ENCODE assay signal across 1 cellular context in the genomic region with DNA sequence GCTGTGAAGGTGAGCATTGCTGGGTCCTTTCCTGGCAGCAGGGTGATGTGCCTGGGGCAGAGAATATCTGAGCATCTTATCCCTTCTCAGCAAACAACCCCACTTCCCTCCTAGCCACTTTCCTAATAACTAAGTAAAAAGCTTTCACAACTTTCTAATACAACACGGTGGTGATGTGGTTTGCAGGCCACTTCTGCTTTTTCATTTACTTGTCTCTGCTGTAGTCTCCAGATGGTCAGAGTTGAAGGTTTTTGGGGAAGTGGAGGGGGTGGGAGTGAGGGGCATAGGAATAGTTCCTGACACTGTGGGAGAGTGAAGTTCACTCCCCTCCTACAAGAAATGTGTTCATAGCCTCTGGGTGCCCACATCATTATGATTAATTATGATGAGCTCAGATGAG.
TF ChIP-seq lines count a peak whose summit lies in the region.

No MANE protein-coding gene starts in this region.

TF ChIP-seq in GM12878, 131 proteins besides CTCF, POLR2A, EP300 and RAD21 (continued from another document):
- TF ChIP-seq, protein P1, sequence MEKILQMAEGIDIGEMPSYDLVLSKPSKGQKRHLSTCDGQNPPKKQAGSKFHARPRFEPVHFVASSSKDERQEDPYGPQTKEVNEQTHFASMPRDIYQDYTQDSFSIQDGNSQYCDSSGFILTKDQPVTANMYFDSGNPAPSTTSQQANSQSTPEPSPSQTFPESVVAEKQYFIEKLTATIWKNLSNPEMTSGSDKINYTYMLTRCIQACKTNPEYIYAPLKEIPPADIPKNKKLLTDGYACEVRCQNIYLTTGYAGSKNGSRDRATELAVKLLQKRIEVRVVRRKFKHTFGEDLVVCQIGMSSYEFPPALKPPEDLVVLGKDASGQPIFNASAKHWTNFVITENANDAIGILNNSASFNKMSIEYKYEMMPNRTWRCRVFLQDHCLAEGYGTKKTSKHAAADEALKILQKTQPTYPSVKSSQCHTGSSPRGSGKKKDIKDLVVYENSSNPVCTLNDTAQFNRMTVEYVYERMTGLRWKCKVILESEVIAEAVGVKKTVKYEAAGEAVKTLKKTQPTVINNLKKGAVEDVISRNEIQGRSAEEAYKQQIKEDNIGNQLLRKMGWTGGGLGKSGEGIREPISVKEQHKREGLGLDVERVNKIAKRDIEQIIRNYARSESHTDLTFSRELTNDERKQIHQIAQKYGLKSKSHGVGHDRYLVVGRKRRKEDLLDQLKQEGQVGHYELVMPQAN (conservative IDR thresholded peaks at IDR 0.05) = no peak
- TF ChIP-seq TARDBP (IDR thresholded peaks at IDR 0.05; ENCODE audit: borderline replicate concordance) (no peak), SMAD5 (IDR thresholded peaks at IDR 0.05; ENCODE audit: low read depth) (no peak), ZNF274 (IDR thresholded peaks at IDR 0.05; ENCODE audit: insufficient read depth, insufficient read length) (no peak), POLR2AphosphoS5 (IDR thresholded peaks at IDR 0.05; ENCODE audit: low read length) (no peak), POLR2AphosphoS2 (IDR thresholded peaks at IDR 0.05; ENCODE audit: low read depth, low read length) (no peak), NFXL1 (IDR thresholded peaks at IDR 0.05; ENCODE audit: borderline replicate concordance) (no peak), DPF2 (IDR thresholded peaks at IDR 0.05) (peak; percentile 93), ATF7 (IDR thresholded peaks at IDR 0.05; ENCODE audit: low read depth) (peak; percentile 50; the same call in 1 of the 2 replicates), SRF (IDR thresholded peaks at IDR 0.05; ENCODE audit: low read depth in 2 of 2, low read length in 2 of 2) (0 out of 4 replicates have a peak, but pooled peaks of 1 of the 2 experiments have one; percentile 45), NRF1 (conservative IDR thresholded peaks at IDR 0.05; ENCODE audit: low read depth, low read length) (no peak), HCFC1 (IDR thresholded peaks at IDR 0.05; ENCODE audit: low read length) (no peak)
- TF ChIP-seq, protein P2, sequence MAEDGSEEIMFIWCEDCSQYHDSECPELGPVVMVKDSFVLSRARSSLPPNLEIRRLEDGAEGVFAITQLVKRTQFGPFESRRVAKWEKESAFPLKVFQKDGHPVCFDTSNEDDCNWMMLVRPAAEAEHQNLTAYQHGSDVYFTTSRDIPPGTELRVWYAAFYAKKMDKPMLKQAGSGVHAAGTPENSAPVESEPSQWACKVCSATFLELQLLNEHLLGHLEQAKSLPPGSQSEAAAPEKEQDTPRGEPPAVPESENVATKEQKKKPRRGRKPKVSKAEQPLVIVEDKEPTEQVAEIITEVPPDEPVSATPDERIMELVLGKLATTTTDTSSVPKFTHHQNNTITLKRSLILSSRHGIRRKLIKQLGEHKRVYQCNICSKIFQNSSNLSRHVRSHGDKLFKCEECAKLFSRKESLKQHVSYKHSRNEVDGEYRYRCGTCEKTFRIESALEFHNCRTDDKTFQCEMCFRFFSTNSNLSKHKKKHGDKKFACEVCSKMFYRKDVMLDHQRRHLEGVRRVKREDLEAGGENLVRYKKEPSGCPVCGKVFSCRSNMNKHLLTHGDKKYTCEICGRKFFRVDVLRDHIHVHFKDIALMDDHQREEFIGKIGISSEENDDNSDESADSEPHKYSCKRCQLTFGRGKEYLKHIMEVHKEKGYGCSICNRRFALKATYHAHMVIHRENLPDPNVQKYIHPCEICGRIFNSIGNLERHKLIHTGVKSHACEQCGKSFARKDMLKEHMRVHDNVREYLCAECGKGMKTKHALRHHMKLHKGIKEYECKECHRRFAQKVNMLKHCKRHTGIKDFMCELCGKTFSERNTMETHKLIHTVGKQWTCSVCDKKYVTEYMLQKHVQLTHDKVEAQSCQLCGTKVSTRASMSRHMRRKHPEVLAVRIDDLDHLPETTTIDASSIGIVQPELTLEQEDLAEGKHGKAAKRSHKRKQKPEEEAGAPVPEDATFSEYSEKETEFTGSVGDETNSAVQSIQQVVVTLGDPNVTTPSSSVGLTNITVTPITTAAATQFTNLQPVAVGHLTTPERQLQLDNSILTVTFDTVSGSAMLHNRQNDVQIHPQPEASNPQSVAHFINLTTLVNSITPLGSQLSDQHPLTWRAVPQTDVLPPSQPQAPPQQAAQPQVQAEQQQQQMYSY (CRISPR knock-in tag; IDR thresholded peaks at IDR 0.05) = no peak
- TF ChIP-seq, protein P3, sequence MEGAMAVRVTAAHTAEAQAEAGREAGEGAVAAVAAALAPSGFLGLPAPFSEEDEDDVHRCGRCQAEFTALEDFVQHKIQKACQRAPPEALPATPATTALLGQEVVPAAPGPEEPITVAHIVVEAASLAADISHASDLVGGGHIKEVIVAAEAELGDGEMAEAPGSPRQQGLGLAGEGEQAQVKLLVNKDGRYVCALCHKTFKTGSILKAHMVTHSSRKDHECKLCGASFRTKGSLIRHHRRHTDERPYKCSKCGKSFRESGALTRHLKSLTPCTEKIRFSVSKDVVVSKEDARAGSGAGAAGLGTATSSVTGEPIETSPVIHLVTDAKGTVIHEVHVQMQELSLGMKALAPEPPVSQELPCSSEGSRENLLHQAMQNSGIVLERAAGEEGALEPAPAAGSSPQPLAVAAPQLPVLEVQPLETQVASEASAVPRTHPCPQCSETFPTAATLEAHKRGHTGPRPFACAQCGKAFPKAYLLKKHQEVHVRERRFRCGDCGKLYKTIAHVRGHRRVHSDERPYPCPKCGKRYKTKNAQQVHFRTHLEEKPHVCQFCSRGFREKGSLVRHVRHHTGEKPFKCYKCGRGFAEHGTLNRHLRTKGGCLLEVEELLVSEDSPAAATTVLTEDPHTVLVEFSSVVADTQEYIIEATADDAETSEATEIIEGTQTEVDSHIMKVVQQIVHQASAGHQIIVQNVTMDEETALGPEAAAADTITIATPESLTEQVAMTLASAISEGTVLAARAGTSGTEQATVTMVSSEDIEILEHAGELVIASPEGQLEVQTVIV (IDR thresholded peaks at IDR 0.05; ENCODE audit: borderline replicate concordance, partially characterized antibody) = no peak
